ENCODE assay signal across 21 cellular contexts in genomic region chr14:76516884-76517283, GRCh38.
A peak's percentile ranks its signal among the peaks of the same experiment; 100 is the strongest.
DNase-seq lines count a peak whose midpoint lies in the region; ATAC-seq, FAIRE-seq and TF ChIP-seq lines count a peak whose summit lies in the region.
"Had no signal": no experiment of that assay in that cellular context is flagged by ENCODE, and none has a peak within 500 bp of the region (broad histone marks: within the 10 kb centered on the region; RNA-seq: fewer than 3 reads in every experiment).

No MANE protein-coding gene starts in this region.

- SMC1A ChIA-PET in GM12878 (lab: Charles Lee; ENCODE audit: uncharacterized antibody, unreplicated experiment) = no interaction called here

- in situ Hi-C loops in GM12878 (cut with MboI) = no loop called here

- ATAC-seq in GM12878 (no peak), left colon (no peak), GM21447 (IDR thresholded peaks at IDR 0.05; ENCODE audit: unreplicated experiment) (no peak), GM19455 (IDR thresholded peaks at IDR 0.05; ENCODE audit: unreplicated experiment) (no peak)
- peak; percentile 36 for ATAC-seq in stimulated activated memory B cell treated with anti-CD40 and anti-IgM and Interleukin-4, amounts not matched to agents 10 μg/mL and 1 μg/mL and 100 μg/mL, for 72 hours
- ATAC-seq: PC-3 had no signal

- intact Hi-C loops in GM12878 (cut with micrococcal nuclease; ENCODE audit: unreplicated experiment) = no loop called here
- intact Hi-C loops in left colon (cut with DNase I, micrococcal nuclease) = no loop called here

- no peaks in the 10 kb centered on the region for H3K4me1 ChIP-seq in GM12878 (ENCODE audit: control insufficient read depth, insufficient read depth, low read length)
- H3K4me1 ChIP-seq: SJCRH30, vagina had no signal

- CTCF ChIA-PET in GM12878 (lab: Yijun Ruan, JAX) = interaction anchor here (0.8 kb wide), 1 partner anchor 116 kb away, joined by 3 read pairs; no protein-coding TSS in a partner anchor

- H3K36me3 ChIP-seq in GM12878 (ENCODE audit: control insufficient read depth in 2 of 2, insufficient read depth in 2 of 2, low read length in 1 of 2) = no peaks in the 10 kb centered on the region
- H3K36me3 ChIP-seq: cardiac muscle cell, SJCRH30, vagina had no signal

- H3K79me2 ChIP-seq in GM12878 (ENCODE audit: control insufficient read depth, insufficient read depth, low read length) = no peaks in the 10 kb centered on the region
- H3K79me2 ChIP-seq: hepatocyte had no signal

- no peak for TF ChIP-seq POLR2A in GM12878 (IDR thresholded peaks at IDR 0.05; ENCODE audit: low read depth, low read length)

- H3K9ac ChIP-seq in GM12878 (ENCODE audit: control insufficient read depth, insufficient read depth, low read length) = no peak overlapping the region

- no TSS peak for BruUV-seq in GM12878 (replicated peaks; lab: Mats Ljungman, UMichigan)

- no peak overlapping the region for H3K27ac ChIP-seq in GM12878 (ENCODE audit: control insufficient read depth, insufficient read depth)
- H3K27ac ChIP-seq: cardiac muscle cell, hepatocyte, SJCRH30, vagina had no signal

- H4K20me1 ChIP-seq in GM12878 (ENCODE audit: control insufficient read depth, insufficient read depth) = no peaks in the 10 kb centered on the region

- TF ChIP-seq CTCF in GM12878 (IDR thresholded peaks at IDR 0.05 in 2 of 3, conservative IDR thresholded peaks at IDR 0.05 in 1 of 3; ENCODE audit: control insufficient read depth in 2 of 3, extremely low read depth in 1 of 3, insufficient read depth in 1 of 3, low read depth in 3 of 3, low read length in 3 of 3) = no peak

- H3K4me3 Mint-ChIP-seq in stimulated activated memory B cell treated with anti-CD40 and anti-IgM and Interleukin-4, amounts not matched to agents 10 μg/mL and 1 μg/mL and 100 μg/mL, for 72 hours = no peak overlapping the region
- H3K4me3 Mint-ChIP-seq: dendritic cell treated with granulocyte-macrophage colony-stimulating factor and Interleukin-4, amounts not matched to agents 40 ng/mL and 50 ng/mL, for 4 days; T-helper 1 cell treated with Interleukin-12 subunit alpha and Interleukin-12 subunit beta and Interleukin-4 antibody, amounts not matched to agents 30 μg/mL and 1 μg/mL, for 36 hours had no signal

- peaks cover 23% of the 10 kb centered on the region for H3K27me3 Mint-ChIP-seq in stimulated activated memory B cell treated with anti-CD40 and anti-IgM and Interleukin-4, amounts not matched to agents 10 μg/mL and 1 μg/mL and 100 μg/mL, for 72 hours

- H3K4me3 ChIP-seq in GM12878 = no peak overlapping the region
- H3K4me3 ChIP-seq: cardiac muscle cell, hepatocyte, lung, SJCRH30, vagina had no signal

- TF ChIP-seq EP300 in GM12878 (IDR thresholded peaks at IDR 0.05; ENCODE audit: borderline replicate concordance in 1 of 2, control insufficient read depth in 1 of 2, low read depth in 2 of 2, low read length in 2 of 2) = no peak

- no peak overlapping the region for H3K4me2 ChIP-seq in GM12878 (ENCODE audit: control insufficient read depth, insufficient read depth)
- H3K4me2 ChIP-seq: hepatocyte had no signal

- H3K9me3 ChIP-seq in GM12878 (replicated peaks; ENCODE audit: control insufficient read depth, insufficient read depth, low read length) = no peaks in the 10 kb centered on the region; the same call in 2 of the 3 replicates
- H3K9me3 ChIP-seq: vagina had no signal

- peak; percentile 66 for DNase-seq in NCI-H510A treated with DMSO at 0.1 percent for 48 hours (lab: John Stamatoyannopoulos, UW)
- DNase-seq in NCI-H510A (lab: John Stamatoyannopoulos, UW) = no peak
- peak; percentile 72 for DNase-seq in NCI-H2171 (lab: John Stamatoyannopoulos, UW)
- DNase-seq in GM12878 (ENCODE audit: low read depth, low spot score) = no peak
- no peak for DNase-seq in left colon
- DNase-seq: amniotic stem cell, IMR-90, NCI-H2081 treated with DMSO at 0.1 percent for 48 hours, NCI-H774, PC-3, SJCRH30 had no signal

- POLR2A ChIA-PET in GM12878 (lab: Charles Lee) = interaction anchor here (0.8 kb wide), 1 partner anchor 18 kb away, joined by 4 read pairs; no protein-coding TSS in a partner anchor

- TF ChIP-seq RAD21 in GM12878 (IDR thresholded peaks at IDR 0.05; ENCODE audit: insufficient read depth, low read depth, low read length) = no peak

- no peaks in the 10 kb centered on the region for H3K36me3 Mint-ChIP-seq in stimulated activated memory B cell treated with anti-CD40 and anti-IgM and Interleukin-4, amounts not matched to agents 10 μg/mL and 1 μg/mL and 100 μg/mL, for 72 hours

- H3K27ac Mint-ChIP-seq in stimulated activated memory B cell treated with anti-CD40 and anti-IgM and Interleukin-4, amounts not matched to agents 10 μg/mL and 1 μg/mL and 100 μg/mL, for 72 hours = no peak overlapping the region
- H3K27ac Mint-ChIP-seq: dendritic cell treated with granulocyte-macrophage colony-stimulating factor and Interleukin-4, amounts not matched to agents 40 ng/mL and 50 ng/mL, for 4 days; T-helper 1 cell treated with Interleukin-12 subunit alpha and Interleukin-12 subunit beta and Interleukin-4 antibody, amounts not matched to agents 30 μg/mL and 1 μg/mL, for 36 hours had no signal

- no peaks in the 10 kb centered on the region for H3K4me1 Mint-ChIP-seq in stimulated activated memory B cell treated with anti-CD40 and anti-IgM and Interleukin-4, amounts not matched to agents 10 μg/mL and 1 μg/mL and 100 μg/mL, for 72 hours

- no peaks in the 10 kb centered on the region; a peak in 1 of 4 replicates for H3K27me3 ChIP-seq in GM12878 (replicated peaks in 1 of 2; ENCODE audit: control insufficient read depth in 2 of 2, insufficient read depth in 2 of 2, low read length in 1 of 2)
- H3K27me3 ChIP-seq: cardiac muscle cell, SJCRH30, vagina had no signal

- RAD21 ChIA-PET in GM12878 (lab: Charles Lee; ENCODE audit: unreplicated experiment) = no interaction called here

- peaks cover 6% of the 10 kb centered on the region for H3K9me3 Mint-ChIP-seq in stimulated activated memory B cell treated with anti-CD40 and anti-IgM and Interleukin-4, amounts not matched to agents 10 μg/mL and 1 μg/mL and 100 μg/mL, for 72 hours
- H3K9me3 Mint-ChIP-seq: dendritic cell treated with granulocyte-macrophage colony-stimulating factor and Interleukin-4, amounts not matched to agents 40 ng/mL and 50 ng/mL, for 4 days; T-helper 1 cell treated with Interleukin-12 subunit alpha and Interleukin-12 subunit beta and Interleukin-4 antibody, amounts not matched to agents 30 μg/mL and 1 μg/mL, for 36 hours had no signal

- H2AFZ ChIP-seq in GM12878 (ENCODE audit: control insufficient read depth, low read depth, low read length) = no peak overlapping the region
- H2AFZ ChIP-seq: hepatocyte had no signal

- FAIRE-seq in GM12878 (lab: Jason Lieb, UNC) = no peak
- FAIRE-seq: A204.1 had no signal

- 2% methylated on average over 3 of the region's 3 CpGs for WGBS in GM12878 (ENCODE audit: insufficient coverage, insufficient replicate concordance, low lambda C conversion rate, missing lambda C conversion rate)

TF ChIP-seq in GM12878, 131 proteins besides CTCF, POLR2A, EP300 and RAD21:
- peak; percentile 52 for TF ChIP-seq PKNOX1 (IDR thresholded peaks at IDR 0.05)
- no peak for TF ChIP-seq TAF1 (IDR thresholded peaks at IDR 0.05; ENCODE audit: borderline replicate concordance, low read depth, low read length)
TF ChIP-seq in GM12878: peak in this region for 1.

Comparison
In these comparisons a context has a peak if more than half of its experiments do, and no peak if none do; other contexts are left out.
1. DNase-seq: peak in NCI-H510A treated with DMSO at 0.1 percent for 48 hours (single experiment) and NCI-H2171 (single experiment); none in NCI-H510A (single experiment), GM12878 (single experiment) and left colon (0 of 2).